ENCODE assay signal across 25 cellular contexts in genomic region chr16:50552476-50553101, GRCh38.
"Had no signal": no experiment of that assay in that cellular context is flagged by ENCODE, and none has a peak within 500 bp of the region (broad histone marks: within the 10 kb centered on the region; RNA-seq: fewer than 3 reads in every experiment).

No MANE protein-coding gene starts in this region.

- H3K4me1 Mint-ChIP-seq: activated T-helper 17 cell treated with anti-CD3 and anti-CD28 coated beads, Interleukin-2, amount 50 U/mL, for 72 hours had no signal

- H3K4me3 ChIP-seq: MG63, SJSA1 had no signal

- H3K36me3 ChIP-seq: brain microvascular endothelial cell, MG63, SJSA1 had no signal

- ATAC-seq: activated CD8-positive, alpha-beta T cell treated with anti-CD3 and anti-CD28 coated beads for 36 hours; activated T-cell treated with anti-CD3 and anti-CD28 coated beads, Interleukin-2, amount 50 U/mL, for 72 hours; activated T-helper 17 cell treated with anti-CD3 and anti-CD28 coated beads, Interleukin-2, amount 50 U/mL, for 72 hours; Panc1 had no signal

- H3K4me3 Mint-ChIP-seq: activated CD4-positive, alpha-beta T cell treated with anti-CD3 and anti-CD28 coated beads, Interleukin-2, amount 10 ng/mL, durations not matched to agents 24 days and 14 days; activated CD8-positive, alpha-beta T cell treated with anti-CD3 and anti-CD28 coated beads for 36 hours; activated naive CD8-positive, alpha-beta T cell treated with anti-CD3 and anti-CD28 coated beads for 36 hours; activated T-cell treated with anti-CD3 and anti-CD28 coated beads, Interleukin-2, amount 50 U/mL, for 72 hours; activated T-helper 17 cell treated with anti-CD3 and anti-CD28 coated beads, Interleukin-2, amount 50 U/mL, for 72 hours; T-helper 1 cell treated with Interleukin-12 subunit alpha and Interleukin-12 subunit beta and Interleukin-4 antibody, amounts not matched to agents 30 μg/mL and 1 μg/mL, for 36 hours; T-helper 2 cell treated with Interferon-gamma antibody and Interleukin-4, amounts not matched to agents 5 μg/mL and 100 μg/mL, for 36 hours had no signal

- H3K9me3 Mint-ChIP-seq: activated CD4-positive, alpha-beta T cell treated with anti-CD3 and anti-CD28 coated beads, Interleukin-2, amount 10 ng/mL, durations not matched to agents 24 days and 14 days; activated CD8-positive, alpha-beta T cell treated with anti-CD3 and anti-CD28 coated beads for 36 hours; activated naive CD8-positive, alpha-beta T cell treated with anti-CD3 and anti-CD28 coated beads for 36 hours; activated T-cell treated with anti-CD3 and anti-CD28 coated beads, Interleukin-2, amount 50 U/mL, for 72 hours; activated T-helper 17 cell treated with anti-CD3 and anti-CD28 coated beads, Interleukin-2, amount 50 U/mL, for 72 hours; T-helper 1 cell treated with Interleukin-12 subunit alpha and Interleukin-12 subunit beta and Interleukin-4 antibody, amounts not matched to agents 30 μg/mL and 1 μg/mL, for 36 hours; T-helper 2 cell treated with Interferon-gamma antibody and Interleukin-4, amounts not matched to agents 5 μg/mL and 100 μg/mL, for 36 hours had no signal

- H3K27me3 ChIP-seq: MG63 had no signal

- H3K27ac Mint-ChIP-seq: activated CD4-positive, alpha-beta T cell treated with anti-CD3 and anti-CD28 coated beads, Interleukin-2, amount 10 ng/mL, durations not matched to agents 24 days and 14 days; activated CD8-positive, alpha-beta T cell treated with anti-CD3 and anti-CD28 coated beads for 36 hours; activated naive CD8-positive, alpha-beta T cell treated with anti-CD3 and anti-CD28 coated beads for 36 hours; activated T-cell treated with anti-CD3 and anti-CD28 coated beads, Interleukin-2, amount 50 U/mL, for 72 hours; activated T-helper 17 cell treated with anti-CD3 and anti-CD28 coated beads, Interleukin-2, amount 50 U/mL, for 72 hours; T-helper 1 cell treated with Interleukin-12 subunit alpha and Interleukin-12 subunit beta and Interleukin-4 antibody, amounts not matched to agents 30 μg/mL and 1 μg/mL, for 36 hours; T-helper 2 cell treated with Interferon-gamma antibody and Interleukin-4, amounts not matched to agents 5 μg/mL and 100 μg/mL, for 36 hours had no signal

- H3K27me3 Mint-ChIP-seq: activated T-helper 17 cell treated with anti-CD3 and anti-CD28 coated beads, Interleukin-2, amount 50 U/mL, for 72 hours had no signal

- H3K9me3 ChIP-seq: MG63, SJSA1, SK-N-SH had no signal

- H3K27ac ChIP-seq: brain microvascular endothelial cell, SJSA1 had no signal

- DNase-seq: activated CD4-positive, alpha-beta T cell treated with anti-CD3 and anti-CD28 coated beads, Interleukin-2, amount 10 ng/mL, durations not matched to agents 24 days and 14 days; activated CD4-positive, alpha-beta T cell treated with anti-CD3 and anti-CD28 coated beads, Interleukin-2, amount 50 U/mL, for 4 hours; activated CD8-positive, alpha-beta T cell treated with anti-CD3 and anti-CD28 coated beads for 36 hours; activated effector memory CD4-positive, alpha-beta T cell treated with anti-CD3 and anti-CD28 coated beads, Interleukin-2, amount 50 U/mL, for 16 hours; activated naive CD4-positive, alpha-beta T cell; activated naive CD4-positive, alpha-beta T cell treated with anti-CD3 and anti-CD28 coated beads, Interleukin-2, amount 50 U/mL, for 16 hours; activated naive CD8-positive, alpha-beta T cell treated with anti-CD3 and anti-CD28 coated beads for 36 hours; activated T-cell treated with anti-CD3 and anti-CD28 coated beads, Interleukin-2, amount 50 U/mL, for 1 hour; activated T-cell treated with anti-CD3 and anti-CD28 coated beads, Interleukin-2, amount 50 U/mL, for 72 hours; amniotic stem cell; brain microvascular endothelial cell; Kasumi-1; KG1; MG63; NCI-H1092; NCI-H1436 treated with DMSO at 0.1 percent for 48 hours; NCI-H2029; NCI-H345; SHP77 treated with DMSO at 0.1 percent for 48 hours; SK-N-SH had no signal
